17 cellular contexts compared by ENCODE assay signal in genomic region chr2:150143087-150143536, GRCh38.
DNase-seq lines count a peak whose midpoint lies in the region; ATAC-seq and TF ChIP-seq lines count a peak whose summit lies in the region.
"Had no signal": no experiment of that assay in that cellular context is flagged by ENCODE, and none has a peak within 500 bp of the region (broad histone marks: within the 10 kb centered on the region; RNA-seq: fewer than 3 reads in every experiment).

No MANE protein-coding gene starts in this region.

- no peaks in the 10 kb centered on the region for H3K4me1 ChIP-seq in lung (ENCODE audit: control insufficient read depth in 2 of 2, insufficient read depth in 2 of 2, low read length in 2 of 2)
- H3K4me1 ChIP-seq: psoas muscle, tibial artery had no signal

- H3K36me3 ChIP-seq in lung (ENCODE audit: control insufficient read depth in 2 of 2, insufficient read depth in 2 of 2, low read length in 2 of 2), result no peaks in the 10 kb centered on the region
- H3K36me3 ChIP-seq: adrenal gland, tibial artery had no signal

- H3K27ac Mint-ChIP-seq in stimulated activated effector memory CD8-positive, alpha-beta T cell treated with anti-CD3 and anti-CD28 coated beads, Interleukin-12 subunit alpha, Interleukin-12 subunit beta, amount 100 ng/mL, for 72 hours, result no peak overlapping the region
- no peak overlapping the region for H3K27ac Mint-ChIP-seq in activated T-helper 2 cell treated with anti-CD3 and anti-CD28 coated beads, Interferon-gamma antibody, Interleukin-2, Interleukin-4, amounts not matched to agents 10 μg/mL and 5 μg/mL and 100 μg/mL, durations not matched to agents 14 hours and 24 hours and 36 hours
- H3K27ac Mint-ChIP-seq: activated T-cell treated with anti-CD3 and anti-CD28 coated beads, Interleukin-2, amount 50 U/mL, for 24 hours had no signal

- H3K9me3 Mint-ChIP-seq in stimulated activated effector memory CD8-positive, alpha-beta T cell treated with anti-CD3 and anti-CD28 coated beads, Interleukin-12 subunit alpha, Interleukin-12 subunit beta, amount 100 ng/mL, for 72 hours, result peaks cover 7% of the 10 kb centered on the region
- H3K9me3 Mint-ChIP-seq in activated T-helper 2 cell treated with anti-CD3 and anti-CD28 coated beads, Interferon-gamma antibody, Interleukin-2, Interleukin-4, amounts not matched to agents 10 μg/mL and 5 μg/mL and 100 μg/mL, durations not matched to agents 14 hours and 24 hours and 36 hours, result peaks cover 10% of the 10 kb centered on the region

- ATAC-seq in lung (ENCODE audit: insufficient read depth, low FRiP score), result peak; percentile 76
- no peak for ATAC-seq in stimulated activated effector memory CD8-positive, alpha-beta T cell treated with anti-CD3 and anti-CD28 coated beads, Interleukin-12 subunit alpha, Interleukin-12 subunit beta, amount 100 ng/mL, for 72 hours

- H3K4me1 Mint-ChIP-seq in stimulated activated effector memory CD8-positive, alpha-beta T cell treated with anti-CD3 and anti-CD28 coated beads, Interleukin-12 subunit alpha, Interleukin-12 subunit beta, amount 100 ng/mL, for 72 hours, result no peaks in the 10 kb centered on the region
- no peaks in the 10 kb centered on the region for H3K4me1 Mint-ChIP-seq in activated T-helper 2 cell treated with anti-CD3 and anti-CD28 coated beads, Interferon-gamma antibody, Interleukin-2, Interleukin-4, amounts not matched to agents 10 μg/mL and 5 μg/mL and 100 μg/mL, durations not matched to agents 14 hours and 24 hours and 36 hours (ENCODE audit: low read depth)

- peak; percentile 63 for DNase-seq in Daoy (ENCODE audit: low read depth)
- peak; percentile 46 for DNase-seq in OCI-M1 (lab: John Stamatoyannopoulos, UW)
- peak; percentile 49 to 93 for DNase-seq in cardiac fibroblast (ENCODE audit: low read depth in 2 of 2)
- DNase-seq in lung (ENCODE audit: low spot score), result no peak
- DNase-seq in activated naive CD4-positive, alpha-beta T cell treated with Interleukin-2 at 50 U/mL for 16 hours, result no peak
- no peak for DNase-seq in stimulated activated effector memory CD8-positive, alpha-beta T cell treated with anti-CD3 and anti-CD28 coated beads, Interleukin-12 subunit alpha, Interleukin-12 subunit beta, amount 100 ng/mL, for 72 hours (ENCODE audit: low spot score in 2 of 2)
- no peak for DNase-seq in NAMALWA (ENCODE audit: low spot score)
- DNase-seq in activated T-helper 2 cell treated with anti-CD3 and anti-CD28 coated beads, Interferon-gamma antibody, Interleukin-2, Interleukin-4, amounts not matched to agents 10 μg/mL and 5 μg/mL and 100 μg/mL, durations not matched to agents 14 hours and 24 hours and 36 hours (ENCODE audit: low spot score), result no peak
- DNase-seq: activated CD4-positive, alpha-beta T cell treated with anti-CD3 and anti-CD28 coated beads for 48 hours; activated T-cell treated with anti-CD3 and anti-CD28 coated beads, Interleukin-2, amount 50 U/mL, for 24 hours; adrenal gland; DMS153; NCI-H1417 treated with DMSO at 0.1 percent for 48 hours; psoas muscle; stimulated activated CD4-positive, alpha-beta T cell treated with anti-CD3 and anti-CD28 coated beads, Interleukin-1b, Interleukin-23, amount 100 ng/mL, for 48 hours; stimulated activated CD8-positive, alpha-beta memory T cell treated with anti-CD3 and anti-CD28 coated beads, Interleukin-4, amount 100 ng/mL, for 48 hours; tibial artery had no signal

- H3K4me3 ChIP-seq in cardiac fibroblast (replicated peaks in 1 of 2; ENCODE audit: low read depth in 2 of 2, low read length in 2 of 2), result no peak overlapping the region
- no peak overlapping the region for H3K4me3 ChIP-seq in lung
- H3K4me3 ChIP-seq: adrenal gland, psoas muscle, tibial artery had no signal

- no peaks in the 10 kb centered on the region for H3K36me3 Mint-ChIP-seq in stimulated activated effector memory CD8-positive, alpha-beta T cell treated with anti-CD3 and anti-CD28 coated beads, Interleukin-12 subunit alpha, Interleukin-12 subunit beta, amount 100 ng/mL, for 72 hours
- H3K36me3 Mint-ChIP-seq in activated T-helper 2 cell treated with anti-CD3 and anti-CD28 coated beads, Interferon-gamma antibody, Interleukin-2, Interleukin-4, amounts not matched to agents 10 μg/mL and 5 μg/mL and 100 μg/mL, durations not matched to agents 14 hours and 24 hours and 36 hours (ENCODE audit: low read depth), result no peaks in the 10 kb centered on the region

- WGBS in lung, 2 donors, result 65 to 72% methylated on average over 7 of the region's 7 CpGs

- H3K27me3 Mint-ChIP-seq in activated T-helper 2 cell treated with anti-CD3 and anti-CD28 coated beads, Interferon-gamma antibody, Interleukin-2, Interleukin-4, amounts not matched to agents 10 μg/mL and 5 μg/mL and 100 μg/mL, durations not matched to agents 14 hours and 24 hours and 36 hours (ENCODE audit: low read depth), result no peaks in the 10 kb centered on the region
- H3K27me3 Mint-ChIP-seq: activated T-cell treated with anti-CD3 and anti-CD28 coated beads, Interleukin-2, amount 50 U/mL, for 24 hours had no signal

- no peaks in the 10 kb centered on the region for H3K27me3 ChIP-seq in lung (ENCODE audit: control insufficient read depth, insufficient read depth)
- H3K27me3 ChIP-seq: adrenal gland, tibial artery had no signal

- TF ChIP-seq CTCF in cardiac fibroblast (IDR thresholded peaks at IDR 0.05; ENCODE audit: low read depth, low read length) (no peak), lung (IDR thresholded peaks at IDR 0.05; ENCODE audit: control extremely low read depth, extremely low read depth) (no peak)

- H3K27ac ChIP-seq in lung (ENCODE audit: low read depth in 1 of 2, low read length in 1 of 2), result no peak overlapping the region
- H3K27ac ChIP-seq: adrenal gland, psoas muscle, tibial artery had no signal

- H3K4me3 Mint-ChIP-seq in stimulated activated effector memory CD8-positive, alpha-beta T cell treated with anti-CD3 and anti-CD28 coated beads, Interleukin-12 subunit alpha, Interleukin-12 subunit beta, amount 100 ng/mL, for 72 hours, result no peak overlapping the region
- H3K4me3 Mint-ChIP-seq in activated T-helper 2 cell treated with anti-CD3 and anti-CD28 coated beads, Interferon-gamma antibody, Interleukin-2, Interleukin-4, amounts not matched to agents 10 μg/mL and 5 μg/mL and 100 μg/mL, durations not matched to agents 14 hours and 24 hours and 36 hours (ENCODE audit: low read depth), result no peak overlapping the region
- H3K4me3 Mint-ChIP-seq: activated T-cell treated with anti-CD3 and anti-CD28 coated beads, Interleukin-2, amount 50 U/mL, for 24 hours had no signal

- peaks cover 0 to 4% of the 10 kb centered on the region in 2 donors for H3K9me3 ChIP-seq in lung (ENCODE audit: control insufficient read depth in 2 of 2, insufficient read depth in 1 of 2, low read length in 1 of 2)

- intact Hi-C loops in activated T-helper 2 cell treated with anti-CD3 and anti-CD28 coated beads, Interferon-gamma antibody, Interleukin-2, Interleukin-4, amounts not matched to agents 10 μg/mL and 5 μg/mL and 100 μg/mL, durations not matched to agents 14 hours and 24 hours and 36 hours (cut with micrococcal nuclease), result no loop called here

Comparison
In these comparisons a context has a peak if more than half of its experiments do, and no peak if none do; other contexts are left out.
1. DNase-seq: peak in Daoy (single experiment), OCI-M1 (single experiment) and cardiac fibroblast (2 of 2); none in lung (single experiment), activated naive CD4-positive, alpha-beta T cell treated with Interleukin-2 at 50 U/mL for 16 hours (single experiment), stimulated activated effector memory CD8-positive, alpha-beta T cell treated with anti-CD3 and anti-CD28 coated beads, Interleukin-12 subunit alpha, Interleukin-12 subunit beta, amount 100 ng/mL, for 72 hours (0 of 2), NAMALWA (single experiment) and activated T-helper 2 cell treated with anti-CD3 and anti-CD28 coated beads, Interferon-gamma antibody, Interleukin-2, Interleukin-4, amounts not matched to agents 10 μg/mL and 5 μg/mL and 100 μg/mL, durations not matched to agents 14 hours and 24 hours and 36 hours (single experiment).